Comparison of ENCODE assay signal across 7 cellular contexts in genomic region chr20:44885392-44886275, GRCh38.
DNase-seq lines count a peak whose midpoint lies in the region; ATAC-seq, FAIRE-seq and TF ChIP-seq lines count a peak whose summit lies in the region.

Gene YWHAB, plus strand, starts transcription at chr20:44885705. Its CDS starts 15,829 bp downstream, at chr20:44901534.

- peak within 1 kb of the TSS; percentile 98 for H3K4me3 ChIP-seq in retinal pigment epithelial cell (ENCODE audit: low read length)

- FAIRE-seq in GM18507 (lab: Jason Lieb, UNC): peak; percentile 86

- peak; percentile 98 for DNase-seq in GM18507 (ENCODE audit: extremely low spot score, insufficient read length, low read depth)
- DNase-seq in NCI-H2081 (lab: John Stamatoyannopoulos, UW): peak; percentile 97 to 99
- DNase-seq in T1000 (lab: John Stamatoyannopoulos, UW): peak; percentile 99
- peak; percentile 100 for DNase-seq in astrocyte of the hippocampus (ENCODE audit: low read depth, low spot score)
- peak; percentile 95 to 98 for DNase-seq in hippocampal formation (lab: John Stamatoyannopoulos, UW)
- DNase-seq in retinal pigment epithelial cell (ENCODE audit: low read depth): peak; percentile 91

- no peak for TF ChIP-seq CTCF in retinal pigment epithelial cell (conservative IDR thresholded peaks at IDR 0.05; ENCODE audit: low read depth, low read length)

- peak; percentile 89 for ATAC-seq in HG02981 (IDR thresholded peaks at IDR 0.05; ENCODE audit: unreplicated experiment)

Comparison
In these comparisons a context has a peak if more than half of its experiments do, and no peak if none do; other contexts are left out.
1. Peak in every context shown above with its lines: DNase-seq, ATAC-seq and H3K4me3 ChIP-seq.